ENCODE assay signal across 1 cellular context in the genomic region with DNA sequence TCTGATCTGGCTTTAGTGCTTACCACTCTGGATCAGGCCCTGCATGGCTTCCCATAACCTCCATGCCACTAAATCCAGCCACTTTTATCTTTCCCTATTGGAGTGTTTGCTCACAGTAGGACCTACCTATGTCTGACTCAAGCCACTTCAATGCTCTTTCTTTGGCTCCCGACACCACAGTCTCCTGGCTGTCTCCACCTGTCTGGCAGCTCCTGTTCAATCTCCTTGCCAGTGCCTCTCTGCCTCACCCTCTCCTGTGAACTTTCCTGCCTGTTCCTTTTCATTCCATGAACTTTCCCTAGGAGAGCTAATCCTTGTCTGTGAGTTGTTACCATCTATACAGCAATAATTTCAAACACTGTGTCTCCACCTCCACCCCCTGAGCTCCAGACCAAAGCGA.
TF ChIP-seq lines count a peak whose summit lies in the region.

No MANE protein-coding gene starts in this region.

TF ChIP-seq in H1, 55 proteins besides CTCF, POLR2A, EP300 and RAD21 (continued from another document):
- TF ChIP-seq ATF3 (IDR thresholded peaks at IDR 0.05; ENCODE audit: insufficient read depth, low read depth, low read length) (no peak), RFX5 (IDR thresholded peaks at IDR 0.05; ENCODE audit: borderline replicate concordance, low read depth, low read length) (no peak), SIN3A (conservative IDR thresholded peaks at IDR 0.05 in 1 of 2, IDR thresholded peaks at IDR 0.05 in 1 of 2; ENCODE audit: low read depth in 1 of 2, low read length in 2 of 2) (no peak)
